In the genomic region with DNA sequence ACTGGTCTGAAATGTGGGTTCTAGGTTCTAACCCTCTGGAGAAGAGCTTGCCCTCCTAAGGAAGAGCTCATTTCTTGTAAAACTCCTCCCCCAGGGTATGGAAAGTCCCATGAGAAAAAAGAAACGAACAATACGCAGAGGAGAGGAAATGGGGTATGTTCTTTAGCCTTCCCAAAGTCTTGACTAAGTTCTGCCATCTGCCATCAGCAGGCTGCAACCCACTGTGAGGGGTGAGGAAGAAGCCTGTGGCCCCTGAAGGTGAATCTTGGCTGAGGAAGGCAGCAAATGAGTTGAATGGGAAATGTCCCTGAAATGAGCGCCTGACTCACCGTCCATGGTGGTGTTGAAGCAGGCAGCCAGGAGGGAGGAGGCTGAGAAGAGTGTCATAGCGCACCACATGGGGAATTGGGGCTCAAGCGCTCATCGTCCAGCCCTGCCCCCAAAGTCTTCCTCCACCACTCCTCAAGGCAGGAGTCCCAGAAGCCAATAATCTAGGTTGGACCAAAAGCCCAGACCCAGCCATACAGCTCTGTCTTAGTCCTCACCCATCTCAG, we compare ENCODE assay signal across 28 cellular contexts. TPM values are rescaled to one million over a fixed set of nuclear protein-coding genes. Genes with fewer than 3 reads are reported as not detected.
DNase-seq lines count a peak whose midpoint lies in the region; ATAC-seq and TF ChIP-seq lines count a peak whose summit lies in the region.
"Had no signal": no experiment of that assay in that cellular context is flagged by ENCODE, and none has a peak within 500 bp of the region (broad histone marks: within the 10 kb centered on the region; RNA-seq: fewer than 3 reads in every experiment).

No MANE protein-coding gene starts in this region.

- peak overlapping the region; percentile 11 for H3K27ac Mint-ChIP-seq in activated naive CD4-positive, alpha-beta T cell treated with anti-CD3 and anti-CD28 coated beads, Interleukin-2, amount 10 ng/mL, durations not matched to agents 7 days and 5 days
- peak overlapping the region; percentile 69 for H3K27ac Mint-ChIP-seq in activated T-helper 2 cell treated with anti-CD3 and anti-CD28 coated beads, Interferon-gamma antibody, Interleukin-2, Interleukin-4, amounts not matched to agents 10 μg/mL and 5 μg/mL and 100 μg/mL, durations not matched to agents 14 hours and 24 hours and 36 hours
- H3K27ac Mint-ChIP-seq in stimulated activated memory B cell treated with anti-CD40 and anti-IgM and Interleukin-4, amounts not matched to agents 10 μg/mL and 1 μg/mL and 100 μg/mL, for 72 hours = peak overlapping the region; percentile 55
- H3K27ac Mint-ChIP-seq: activated naive CD8-positive, alpha-beta T cell had no signal

- H3K36me3 Mint-ChIP-seq in activated naive CD4-positive, alpha-beta T cell treated with anti-CD3 and anti-CD28 coated beads, Interleukin-2, amount 10 ng/mL, durations not matched to agents 7 days and 5 days = no peaks in the 10 kb centered on the region
- no peaks in the 10 kb centered on the region for H3K36me3 Mint-ChIP-seq in activated T-helper 2 cell treated with anti-CD3 and anti-CD28 coated beads, Interferon-gamma antibody, Interleukin-2, Interleukin-4, amounts not matched to agents 10 μg/mL and 5 μg/mL and 100 μg/mL, durations not matched to agents 14 hours and 24 hours and 36 hours (ENCODE audit: low read depth)
- no peaks in the 10 kb centered on the region for H3K36me3 Mint-ChIP-seq in stimulated activated memory B cell treated with anti-CD40 and anti-IgM and Interleukin-4, amounts not matched to agents 10 μg/mL and 1 μg/mL and 100 μg/mL, for 72 hours
- H3K36me3 Mint-ChIP-seq: activated naive CD8-positive, alpha-beta T cell; CD4-positive, CD25-positive, alpha-beta regulatory T cell; naive thymus-derived CD8-positive, alpha-beta T cell had no signal

- H3K4me1 Mint-ChIP-seq in activated naive CD4-positive, alpha-beta T cell treated with anti-CD3 and anti-CD28 coated beads, Interleukin-2, amount 10 ng/mL, durations not matched to agents 7 days and 5 days = peaks cover 44% of the 10 kb centered on the region
- H3K4me1 Mint-ChIP-seq in activated T-helper 2 cell treated with anti-CD3 and anti-CD28 coated beads, Interferon-gamma antibody, Interleukin-2, Interleukin-4, amounts not matched to agents 10 μg/mL and 5 μg/mL and 100 μg/mL, durations not matched to agents 14 hours and 24 hours and 36 hours (ENCODE audit: low read depth) = peaks cover 32% of the 10 kb centered on the region
- H3K4me1 Mint-ChIP-seq in stimulated activated memory B cell treated with anti-CD40 and anti-IgM and Interleukin-4, amounts not matched to agents 10 μg/mL and 1 μg/mL and 100 μg/mL, for 72 hours = peaks cover 36% of the 10 kb centered on the region

- POLR2A ChIA-PET in HEK293T (lab: Yijun Ruan, JAX) = interaction anchor here (0.7 to 1.0 kb wide), 2 partner anchors 44 to 118 kb away, joined by 3 read pairs; a partner anchor contains a TSS

- H3K4me3 Mint-ChIP-seq in activated naive CD4-positive, alpha-beta T cell treated with anti-CD3 and anti-CD28 coated beads, Interleukin-2, amount 10 ng/mL, durations not matched to agents 7 days and 5 days = no peak overlapping the region
- H3K4me3 Mint-ChIP-seq in activated T-helper 2 cell treated with anti-CD3 and anti-CD28 coated beads, Interferon-gamma antibody, Interleukin-2, Interleukin-4, amounts not matched to agents 10 μg/mL and 5 μg/mL and 100 μg/mL, durations not matched to agents 14 hours and 24 hours and 36 hours (ENCODE audit: low read depth) = peak overlapping the region; percentile 9
- H3K4me3 Mint-ChIP-seq in stimulated activated memory B cell treated with anti-CD40 and anti-IgM and Interleukin-4, amounts not matched to agents 10 μg/mL and 1 μg/mL and 100 μg/mL, for 72 hours = no peak overlapping the region

- H3K27me3 Mint-ChIP-seq in activated naive CD4-positive, alpha-beta T cell treated with anti-CD3 and anti-CD28 coated beads, Interleukin-2, amount 10 ng/mL, durations not matched to agents 7 days and 5 days = peaks cover 52% of the 10 kb centered on the region
- H3K27me3 Mint-ChIP-seq in activated T-helper 2 cell treated with anti-CD3 and anti-CD28 coated beads, Interferon-gamma antibody, Interleukin-2, Interleukin-4, amounts not matched to agents 10 μg/mL and 5 μg/mL and 100 μg/mL, durations not matched to agents 14 hours and 24 hours and 36 hours (ENCODE audit: low read depth) = peaks cover 22% of the 10 kb centered on the region
- H3K27me3 Mint-ChIP-seq in stimulated activated memory B cell treated with anti-CD40 and anti-IgM and Interleukin-4, amounts not matched to agents 10 μg/mL and 1 μg/mL and 100 μg/mL, for 72 hours = peaks cover 45% of the 10 kb centered on the region

- CTCF ChIA-PET in activated naive CD4-positive, alpha-beta T cell treated with anti-CD3 and anti-CD28 coated beads, Interleukin-2, amount 10 ng/mL, durations not matched to agents 7 days and 5 days (lab: Charles Lee) = interaction anchor here (1.0 to 5.6 kb wide), 21 partner anchors 14 to 452 kb away, joined by 3 to 60 read pairs (median 8); a partner anchor contains a TSS
- CTCF ChIA-PET in HEK293T (lab: Yijun Ruan, JAX) = interaction anchor here (0.7 to 1.7 kb wide), 8 partner anchors 8 to 549 kb away, joined by 3 to 8 read pairs (median 4); no protein-coding TSS in a partner anchor

- no peaks in the 10 kb centered on the region for H3K9me3 Mint-ChIP-seq in activated naive CD4-positive, alpha-beta T cell treated with anti-CD3 and anti-CD28 coated beads, Interleukin-2, amount 10 ng/mL, durations not matched to agents 7 days and 5 days
- H3K9me3 Mint-ChIP-seq in activated T-helper 2 cell treated with anti-CD3 and anti-CD28 coated beads, Interferon-gamma antibody, Interleukin-2, Interleukin-4, amounts not matched to agents 10 μg/mL and 5 μg/mL and 100 μg/mL, durations not matched to agents 14 hours and 24 hours and 36 hours = no peaks in the 10 kb centered on the region
- H3K9me3 Mint-ChIP-seq in stimulated activated memory B cell treated with anti-CD40 and anti-IgM and Interleukin-4, amounts not matched to agents 10 μg/mL and 1 μg/mL and 100 μg/mL, for 72 hours = no peaks in the 10 kb centered on the region
- H3K9me3 Mint-ChIP-seq: CD4-positive, CD25-positive, alpha-beta regulatory T cell; naive thymus-derived CD8-positive, alpha-beta T cell had no signal

- TF ChIP-seq POLR2A in NB4 (IDR thresholded peaks at IDR 0.05; ENCODE audit: extremely low read depth, insufficient read length) = no peak

- intact Hi-C loops in activated T-helper 2 cell treated with anti-CD3 and anti-CD28 coated beads, Interferon-gamma antibody, Interleukin-2, Interleukin-4, amounts not matched to agents 10 μg/mL and 5 μg/mL and 100 μg/mL, durations not matched to agents 14 hours and 24 hours and 36 hours (cut with micrococcal nuclease) = loop anchor here (2.0 to 5.0 kb wide), 3 partner anchors 39 to 134 kb away; no protein-coding TSS in a partner anchor

- no peak for DNase-seq in activated naive CD4-positive, alpha-beta T cell treated with anti-CD3 and anti-CD28 coated beads, Interleukin-2, amount 10 ng/mL, durations not matched to agents 7 days and 5 days
- DNase-seq in activated naive CD4-positive, alpha-beta T cell treated with Interleukin-2 at 50 U/mL for 16 hours = no peak
- DNase-seq in NB4 (ENCODE audit: low read depth) (peak; percentile 65), HEK293T (ENCODE audit: extremely low spot score) (no peak), NCI-H187 (lab: John Stamatoyannopoulos, UW) (no peak)
- no peak for DNase-seq in activated T-helper 2 cell treated with anti-CD3 and anti-CD28 coated beads, Interferon-gamma antibody, Interleukin-2, Interleukin-4, amounts not matched to agents 10 μg/mL and 5 μg/mL and 100 μg/mL, durations not matched to agents 14 hours and 24 hours and 36 hours (ENCODE audit: low spot score)
- DNase-seq: activated CD4-positive, alpha-beta T cell treated with anti-CD3 and anti-CD28 coated beads for 1 hour; CD4-positive, CD25-positive, alpha-beta regulatory T cell; dorsolateral prefrontal cortex; EL; H7; left ventricle myocardium superior; midbrain; naive thymus-derived CD8-positive, alpha-beta T cell; NCI-H1105 treated with DMSO at 0.1 percent for 48 hours; NCI-H2029 treated with DMSO at 0.1 percent for 48 hours; NCI-H345; NCI-H748 treated with DMSO at 0.1 percent for 48 hours; right cardiac atrium; spleen; stimulated activated CD4-positive, alpha-beta T cell treated with anti-CD3 and anti-CD28 coated beads, Interleukin-4, amount 100 ng/mL, for 1 hour; stomach; tibial artery had no signal

- TF ChIP-seq CTCF in NB4 (IDR thresholded peaks at IDR 0.05; ENCODE audit: low read depth, low read length) = no peak

- peak overlapping the region; percentile 29 for H3K4me3 ChIP-seq in NB4 (ENCODE audit: low read depth, low read length)
- H3K4me3 ChIP-seq: dorsolateral prefrontal cortex, spleen, stomach, tibial artery had no signal

- ATAC-seq in stimulated activated memory B cell treated with anti-CD40 and anti-IgM and Interleukin-4, amounts not matched to agents 10 μg/mL and 1 μg/mL and 100 μg/mL, for 72 hours = no peak
- ATAC-seq in activated CD4-positive, CD25-positive, alpha-beta regulatory T cell treated with anti-CD3 and anti-CD28 coated beads, Interleukin-2, amount 50 U/mL, for 24 hours = no peak
- ATAC-seq: left ventricle myocardium superior, right cardiac atrium, Right ventricle myocardium inferior had no signal

TF ChIP-seq in HEK293T, 16 proteins besides CTCF, POLR2A, EP300 and RAD21 (continues in another document):
- no peak for TF ChIP-seq NFRKB (IDR thresholded peaks at IDR 0.05)
- no peak for TF ChIP-seq CTBP1 (IDR thresholded peaks at IDR 0.05; ENCODE audit: borderline replicate concordance)
- no peak for TF ChIP-seq TARDBP (IDR thresholded peaks at IDR 0.05)
- TF ChIP-seq HDGF (IDR thresholded peaks at IDR 0.05; ENCODE audit: borderline replicate concordance) = no peak
- no peak for TF ChIP-seq FOXK2 (IDR thresholded peaks at IDR 0.05)
- TF ChIP-seq BHLHE40 (IDR thresholded peaks at IDR 0.05; ENCODE audit: borderline replicate concordance) = no peak
- no peak for TF ChIP-seq ELF4 (IDR thresholded peaks at IDR 0.05)

RNA-seq across cellular contexts. Expression of a gene that starts 10.4 kb away (rescaled TPM):
- total RNA-seq in activated T-helper 2 cell treated with anti-CD3 and anti-CD28 coated beads, Interferon-gamma antibody, Interleukin-2, Interleukin-4, amounts not matched to agents 10 μg/mL and 5 μg/mL and 100 μg/mL, durations not matched to agents 14 hours and 24 hours and 36 hours = 0.39 and 0.64 TPM in 2 replicates
- total RNA-seq: CD4-positive, CD25-positive, alpha-beta regulatory T cell; endothelial cell of umbilical vein; left ventricle myocardium superior; naive thymus-derived CD8-positive, alpha-beta T cell; Right ventricle myocardium inferior; spleen had no signal

RNA-seq across cellular contexts. Expression of a gene that starts 11.8 kb away (rescaled TPM):
- total RNA-seq in activated T-helper 2 cell treated with anti-CD3 and anti-CD28 coated beads, Interferon-gamma antibody, Interleukin-2, Interleukin-4, amounts not matched to agents 10 μg/mL and 5 μg/mL and 100 μg/mL, durations not matched to agents 14 hours and 24 hours and 36 hours = not detected in 2 replicates
- total RNA-seq: CD4-positive, CD25-positive, alpha-beta regulatory T cell; endothelial cell of umbilical vein; H7; left ventricle myocardium superior; naive thymus-derived CD8-positive, alpha-beta T cell; right cardiac atrium; Right ventricle myocardium inferior; spleen had no signal

RNA-seq across cellular contexts. Expression of a gene that starts 29.8 kb away (rescaled TPM):
- 133 and 136 TPM in 2 replicates for total RNA-seq in activated T-helper 2 cell treated with anti-CD3 and anti-CD28 coated beads, Interferon-gamma antibody, Interleukin-2, Interleukin-4, amounts not matched to agents 10 μg/mL and 5 μg/mL and 100 μg/mL, durations not matched to agents 14 hours and 24 hours and 36 hours

RNA-seq across cellular contexts. Expression of a gene that starts 44.5 kb away (rescaled TPM):
- 16.8 and 20.1 TPM in 2 replicates for total RNA-seq in activated T-helper 2 cell treated with anti-CD3 and anti-CD28 coated beads, Interferon-gamma antibody, Interleukin-2, Interleukin-4, amounts not matched to agents 10 μg/mL and 5 μg/mL and 100 μg/mL, durations not matched to agents 14 hours and 24 hours and 36 hours

RNA-seq across cellular contexts. Expression of a gene that starts 59.7 kb away (rescaled TPM):
- not detected in 2 replicates for total RNA-seq in activated T-helper 2 cell treated with anti-CD3 and anti-CD28 coated beads, Interferon-gamma antibody, Interleukin-2, Interleukin-4, amounts not matched to agents 10 μg/mL and 5 μg/mL and 100 μg/mL, durations not matched to agents 14 hours and 24 hours and 36 hours
- total RNA-seq: CD4-positive, CD25-positive, alpha-beta regulatory T cell; endothelial cell of umbilical vein; H7; stomach had no signal

Comparison
In these comparisons a context has a peak if more than half of its experiments do, and no peak if none do; other contexts are left out.
1. H3K27ac Mint-ChIP-seq: peak in every context shown above with its lines; median percentile 69 in activated T-helper 2 cell treated with anti-CD3 and anti-CD28 coated beads, Interferon-gamma antibody, Interleukin-2, Interleukin-4, amounts not matched to agents 10 μg/mL and 5 μg/mL and 100 μg/mL, durations not matched to agents 14 hours and 24 hours and 36 hours; 55 in stimulated activated memory B cell treated with anti-CD40 and anti-IgM and Interleukin-4, amounts not matched to agents 10 μg/mL and 1 μg/mL and 100 μg/mL, for 72 hours; 11 in activated naive CD4-positive, alpha-beta T cell treated with anti-CD3 and anti-CD28 coated beads, Interleukin-2, amount 10 ng/mL, durations not matched to agents 7 days and 5 days.